9 cellular contexts compared by ENCODE assay signal in the genomic region with DNA sequence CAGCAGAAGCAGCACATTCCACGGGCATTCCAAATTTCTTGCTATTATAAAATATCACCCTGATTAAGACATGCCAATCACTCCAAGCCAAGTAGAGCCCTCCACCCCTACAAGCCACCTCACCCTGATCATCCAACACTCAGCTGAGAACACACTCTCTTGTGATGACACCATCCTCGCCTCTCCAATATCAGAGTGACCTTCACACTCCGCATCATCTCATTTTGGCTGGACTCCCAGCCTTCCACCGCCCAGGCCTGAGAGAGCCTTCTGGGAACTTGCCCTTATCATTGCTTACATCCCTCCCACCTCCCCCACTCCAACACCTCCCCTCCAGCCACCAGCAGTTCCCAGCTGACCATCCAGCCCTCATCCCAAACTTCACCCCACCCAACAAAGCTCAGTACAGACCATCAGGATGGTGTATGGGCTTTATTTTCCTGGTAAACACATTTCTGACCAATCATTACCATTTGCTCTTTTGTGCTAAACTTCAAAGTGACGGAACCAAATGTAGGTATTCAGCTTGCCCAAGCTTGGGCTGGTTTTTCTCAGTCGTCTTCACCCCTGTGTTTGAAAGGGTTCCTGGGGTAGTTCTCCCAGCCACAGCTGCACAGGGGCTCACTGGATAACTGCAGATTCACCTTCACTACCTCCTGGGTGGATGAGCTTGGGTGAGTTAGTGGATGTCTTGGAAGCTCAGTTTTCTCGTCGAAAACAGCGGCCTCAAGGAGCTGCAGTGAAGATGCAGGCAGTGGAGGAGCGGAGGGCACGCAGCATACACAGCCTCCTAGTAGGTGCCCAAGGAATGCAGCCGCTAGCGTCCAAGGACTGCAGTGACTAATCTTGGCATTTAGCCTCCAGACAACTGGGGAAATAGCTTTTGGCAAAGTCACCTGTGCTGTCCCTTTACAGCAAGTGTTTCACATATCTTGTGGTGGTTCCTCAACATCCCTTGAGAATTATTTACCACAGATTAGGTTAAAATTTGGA.
A peak's percentile ranks its signal among the peaks of the same experiment; 100 is the strongest.
DNase-seq lines count a peak whose midpoint lies in the region; ATAC-seq and TF ChIP-seq lines count a peak whose summit lies in the region.
"Had no signal": no experiment of that assay in that cellular context is flagged by ENCODE, and none has a peak within 500 bp of the region (broad histone marks: within the 10 kb centered on the region; RNA-seq: fewer than 3 reads in every experiment).

No MANE protein-coding gene starts in this region.

- CTCF ChIA-PET in activated CD4-positive, alpha-beta memory T cell treated with anti-CD3 and anti-CD28 coated beads, Interleukin-2, amount 10 ng/mL, durations not matched to agents 7 days and 5 days (lab: Charles Lee) = interaction anchor here (1.6 kb wide), 1 partner anchor 30 kb away, joined by 5 read pairs; no protein-coding TSS in a partner anchor
- CTCF ChIA-PET in activated CD4-positive, alpha-beta memory T cell treated with anti-CD3 and anti-CD28 coated beads for 36 hours (lab: Charles Lee) = no interaction called here

- no peak overlapping the region for H3K4me3 Mint-ChIP-seq in activated CD4-positive, alpha-beta memory T cell treated with anti-CD3 and anti-CD28 coated beads, Interleukin-2, amount 10 ng/mL, durations not matched to agents 7 days and 5 days
- H3K4me3 Mint-ChIP-seq in activated CD4-positive, alpha-beta memory T cell treated with anti-CD3 and anti-CD28 coated beads for 36 hours = no peak overlapping the region

- H3K9me3 Mint-ChIP-seq in activated CD4-positive, alpha-beta memory T cell treated with anti-CD3 and anti-CD28 coated beads, Interleukin-2, amount 10 ng/mL, durations not matched to agents 7 days and 5 days = no peaks in the 10 kb centered on the region
- H3K9me3 Mint-ChIP-seq in activated CD4-positive, alpha-beta memory T cell treated with anti-CD3 and anti-CD28 coated beads for 36 hours = no peaks in the 10 kb centered on the region

- H3K27me3 Mint-ChIP-seq in activated CD4-positive, alpha-beta memory T cell treated with anti-CD3 and anti-CD28 coated beads, Interleukin-2, amount 10 ng/mL, durations not matched to agents 7 days and 5 days = no peaks in the 10 kb centered on the region
- H3K27me3 Mint-ChIP-seq in activated CD4-positive, alpha-beta memory T cell treated with anti-CD3 and anti-CD28 coated beads for 36 hours = peaks cover 1% of the 10 kb centered on the region

- peak; percentile 65 for ATAC-seq in upper lobe of right lung

- H3K36me3 Mint-ChIP-seq in activated CD4-positive, alpha-beta memory T cell treated with anti-CD3 and anti-CD28 coated beads, Interleukin-2, amount 10 ng/mL, durations not matched to agents 7 days and 5 days (ENCODE audit: low read depth) = no peaks in the 10 kb centered on the region
- no peaks in the 10 kb centered on the region for H3K36me3 Mint-ChIP-seq in activated CD4-positive, alpha-beta memory T cell treated with anti-CD3 and anti-CD28 coated beads for 36 hours

- no peak overlapping the region for H3K27ac ChIP-seq in upper lobe of right lung
- no peak overlapping the region for H3K27ac ChIP-seq in effector memory CD4-positive, alpha-beta T cell (ENCODE audit: insufficient read depth, low read length, poor library complexity, severe bottlenecking)
- H3K27ac ChIP-seq: VCaP had no signal

- TF ChIP-seq CTCF in upper lobe of right lung (IDR thresholded peaks at IDR 0.05) = no peak

- POLR2A ChIA-PET in activated CD4-positive, alpha-beta memory T cell treated with anti-CD3 and anti-CD28 coated beads, Interleukin-2, amount 10 ng/mL, durations not matched to agents 7 days and 5 days (lab: Charles Lee) = interaction anchor here (0.6 to 1.5 kb wide), 3 partner anchors 42 to 224 kb away, joined by 3 to 5 read pairs (median 3); a partner anchor contains a TSS
- POLR2A ChIA-PET in activated CD4-positive, alpha-beta memory T cell treated with anti-CD3 and anti-CD28 coated beads for 36 hours (lab: Charles Lee) = interaction anchor here (0.5 kb wide), 1 partner anchor 357 kb away, joined by 3 read pairs; no protein-coding TSS in a partner anchor

- no peaks in the 10 kb centered on the region for H3K9me3 ChIP-seq in upper lobe of right lung
- H3K9me3 ChIP-seq in effector memory CD4-positive, alpha-beta T cell (ENCODE audit: control insufficient read depth, low read length) = no peaks in the 10 kb centered on the region

- H3K27me3 ChIP-seq in upper lobe of right lung = no peaks in the 10 kb centered on the region
- H3K27me3 ChIP-seq in effector memory CD4-positive, alpha-beta T cell (replicated peaks; ENCODE audit: control insufficient read depth, insufficient read depth, low read length, poor library complexity, severe bottlenecking) = no peaks in the 10 kb centered on the region

- no peak overlapping the region for H3K4me3 ChIP-seq in upper lobe of right lung
- no peak overlapping the region for H3K4me3 ChIP-seq in effector memory CD4-positive, alpha-beta T cell (ENCODE audit: insufficient read depth, low read depth, low read length, poor library complexity, severe bottlenecking)

- H3K27ac Mint-ChIP-seq in activated CD4-positive, alpha-beta memory T cell treated with anti-CD3 and anti-CD28 coated beads, Interleukin-2, amount 10 ng/mL, durations not matched to agents 7 days and 5 days = peak overlapping the region; percentile 97
- no peak overlapping the region for H3K27ac Mint-ChIP-seq in activated CD4-positive, alpha-beta memory T cell treated with anti-CD3 and anti-CD28 coated beads for 36 hours

- DNase-seq in activated CD4-positive, alpha-beta memory T cell treated with anti-CD3 and anti-CD28 coated beads, Interleukin-2, amount 10 ng/mL, durations not matched to agents 7 days and 5 days = no peak
- DNase-seq in activated CD4-positive, alpha-beta memory T cell treated with anti-CD3 and anti-CD28 coated beads for 36 hours = no peak
- DNase-seq in amniotic stem cell (lab: John Stamatoyannopoulos, UW) = peak; percentile 65
- DNase-seq in kidney tubule cell (ENCODE audit: low spot score) = peak; percentile 100
- DNase-seq in upper lobe of right lung = peak; percentile 62
- no peak for DNase-seq in NOMO-1 treated with DMSO at 0.1 percent for 48 hours (lab: John Stamatoyannopoulos, UW; ENCODE audit: unreplicated experiment)
- no peak for DNase-seq in NCI-H187 treated with DMSO at 0.1 percent for 48 hours (lab: John Stamatoyannopoulos, UW)
- DNase-seq in effector memory CD4-positive, alpha-beta T cell = no peak

- no peaks in the 10 kb centered on the region for H3K36me3 ChIP-seq in upper lobe of right lung
- no peaks in the 10 kb centered on the region for H3K36me3 ChIP-seq in effector memory CD4-positive, alpha-beta T cell (ENCODE audit: control insufficient read depth, insufficient read depth, low read length)

- peaks cover 10% of the 10 kb centered on the region for H3K4me1 ChIP-seq in upper lobe of right lung
- H3K4me1 ChIP-seq in effector memory CD4-positive, alpha-beta T cell (ENCODE audit: control insufficient read depth, insufficient read depth, low read length, poor library complexity, severe bottlenecking) = peaks cover 3% of the 10 kb centered on the region

- H3K4me1 Mint-ChIP-seq in activated CD4-positive, alpha-beta memory T cell treated with anti-CD3 and anti-CD28 coated beads, Interleukin-2, amount 10 ng/mL, durations not matched to agents 7 days and 5 days = peaks cover 58% of the 10 kb centered on the region
- peaks cover 12% of the 10 kb centered on the region for H3K4me1 Mint-ChIP-seq in activated CD4-positive, alpha-beta memory T cell treated with anti-CD3 and anti-CD28 coated beads for 36 hours (ENCODE audit: low read depth)

- intact Hi-C loops in activated CD4-positive, alpha-beta memory T cell treated with anti-CD3 and anti-CD28 coated beads for 36 hours (cut with micrococcal nuclease) = no loop called here
- intact Hi-C loops in upper lobe of right lung (cut with DNase I) = no loop called here

Comparison
In these comparisons a context has a peak if more than half of its experiments do, and no peak if none do; other contexts are left out.
1. DNase-seq: peak in amniotic stem cell (single experiment), kidney tubule cell (single experiment) and upper lobe of right lung (single experiment); none in activated CD4-positive, alpha-beta memory T cell treated with anti-CD3 and anti-CD28 coated beads, Interleukin-2, amount 10 ng/mL, durations not matched to agents 7 days and 5 days (single experiment), activated CD4-positive, alpha-beta memory T cell treated with anti-CD3 and anti-CD28 coated beads for 36 hours (single experiment), NOMO-1 treated with DMSO at 0.1 percent for 48 hours (single experiment), NCI-H187 treated with DMSO at 0.1 percent for 48 hours (single experiment) and effector memory CD4-positive, alpha-beta T cell (0 of 3).